ENCODE assay signal across 21 cellular contexts in genomic region chr5:76378355-76378754, GRCh38. TPM values are rescaled to one million over a fixed set of nuclear protein-coding genes. Genes with fewer than 3 reads are reported as not detected.
DNase-seq lines count a peak whose midpoint lies in the region; ATAC-seq and TF ChIP-seq lines count a peak whose summit lies in the region.
"Had no signal": no experiment of that assay in that cellular context is flagged by ENCODE, and none has a peak within 500 bp of the region (broad histone marks: within the 10 kb centered on the region; RNA-seq: fewer than 3 reads in every experiment).

No MANE protein-coding gene starts in this region.

- H3K18ac ChIP-seq in mesenchymal stem cell (ENCODE audit: low read depth in 1 of 2, low read length in 2 of 2), result no peak overlapping the region

- no peak for TF ChIP-seq CTCF in C4-2B (conservative IDR thresholded peaks at IDR 0.05)
- no peak for TF ChIP-seq CTCF in VCaP (conservative IDR thresholded peaks at IDR 0.05)

- CTCF ChIA-PET in activated CD4-positive, alpha-beta T cell treated with anti-CD3 and anti-CD28 coated beads, Interleukin-2, amount 10 ng/mL, durations not matched to agents 7 days and 5 days (lab: Charles Lee), result interaction anchor here (1.3 to 1.5 kb wide), 3 partner anchors 9 to 24 kb away, joined by 3 to 5 read pairs (median 3); partner anchors contain the start of gene IQGAP2

- no peaks in the 10 kb centered on the region for H3K9me3 Mint-ChIP-seq in activated CD4-positive, alpha-beta T cell treated with anti-CD3 and anti-CD28 coated beads, Interleukin-2, amount 10 ng/mL, durations not matched to agents 7 days and 5 days

- H3K4me3 ChIP-seq in mesenchymal stem cell (ENCODE audit: insufficient read depth in 1 of 2, low read depth in 1 of 2, low read length in 2 of 2), result no peak overlapping the region
- H3K4me3 ChIP-seq: GM12878 had no signal

- peak overlapping the region; percentile 13 for H2BK15ac ChIP-seq in mesenchymal stem cell (ENCODE audit: low read depth, poor library complexity, severe bottlenecking)

- no peak overlapping the region for H2BK5ac ChIP-seq in mesenchymal stem cell (ENCODE audit: low read depth, low read length, poor library complexity, severe bottlenecking)

- no peaks in the 10 kb centered on the region for H3K36me3 Mint-ChIP-seq in activated CD4-positive, alpha-beta T cell treated with anti-CD3 and anti-CD28 coated beads, Interleukin-2, amount 10 ng/mL, durations not matched to agents 7 days and 5 days (ENCODE audit: low read depth)

- no peak overlapping the region for H4K8ac ChIP-seq in mesenchymal stem cell (ENCODE audit: low read length)

- DNase-seq in activated CD4-positive, alpha-beta T cell treated with anti-CD3 and anti-CD28 coated beads, Interleukin-2, amount 10 ng/mL, durations not matched to agents 7 days and 5 days, result no peak
- DNase-seq in activated CD4-positive, alpha-beta T cell treated with anti-CD3 and anti-CD28 coated beads for 48 hours, result no peak
- no peak for DNase-seq in mesenchymal stem cell
- no peak for DNase-seq in hippocampal formation (lab: John Stamatoyannopoulos, UW)
- no peak for DNase-seq in NCI-H524 (lab: John Stamatoyannopoulos, UW)
- DNase-seq: AML-193, C1 segment of cervical spinal cord, DMS79 treated with DMSO at 0.1 percent for 48 hours, Karpas-422, MV-4-11, NCI-H1105 treated with DMSO at 0.1 percent for 48 hours, NCI-H2029 treated with DMSO at 0.1 percent for 48 hours, NCI-H2171, NCI-H345, NCI-H524 treated with DMSO at 0.1 percent for 48 hours, NCI-H82 had no signal

- no peak overlapping the region for H2AFZ ChIP-seq in mesenchymal stem cell (ENCODE audit: low read depth, low read length)

- no peak overlapping the region for H3K23ac ChIP-seq in mesenchymal stem cell (ENCODE audit: low read length in 2 of 2)

- H3K4me1 Mint-ChIP-seq in activated CD4-positive, alpha-beta T cell treated with anti-CD3 and anti-CD28 coated beads, Interleukin-2, amount 10 ng/mL, durations not matched to agents 7 days and 5 days, result peaks cover 33% of the 10 kb centered on the region

- H3K27me3 ChIP-seq in mesenchymal stem cell (ENCODE audit: control insufficient read depth in 1 of 2, insufficient read depth in 1 of 2, low read length in 2 of 2), result peaks cover 0 to 5% of the 10 kb centered on the region in 2 experiments

- no peak overlapping the region for H4K91ac ChIP-seq in mesenchymal stem cell (ENCODE audit: low read length)

- no peak overlapping the region for H3K9ac ChIP-seq in mesenchymal stem cell (ENCODE audit: low read length)

- no peaks in the 10 kb centered on the region for H3K27me3 Mint-ChIP-seq in activated CD4-positive, alpha-beta T cell treated with anti-CD3 and anti-CD28 coated beads, Interleukin-2, amount 10 ng/mL, durations not matched to agents 7 days and 5 days

- no peak overlapping the region for H3K14ac ChIP-seq in mesenchymal stem cell (ENCODE audit: low read length in 2 of 2)

- no peaks in the 10 kb centered on the region for H3K79me1 ChIP-seq in mesenchymal stem cell (replicated peaks; ENCODE audit: low read length, poor library complexity, severe bottlenecking)

- ATAC-seq in GM19328 (IDR thresholded peaks at IDR 0.05; ENCODE audit: unreplicated experiment), result no peak
- ATAC-seq: GM12878, Right ventricle myocardium inferior had no signal

- no peak overlapping the region for H2AK5ac ChIP-seq in mesenchymal stem cell (ENCODE audit: low read length, severe bottlenecking)

- H3K27ac ChIP-seq in C4-2B, result peak overlapping the region; percentile 73
- H3K27ac ChIP-seq in VCaP, result peak overlapping the region; percentile 88
- H3K27ac ChIP-seq in mesenchymal stem cell (ENCODE audit: low read length, poor library complexity, severe bottlenecking), result no peak overlapping the region

- no peak overlapping the region for H2BK120ac ChIP-seq in mesenchymal stem cell (ENCODE audit: low read depth, low read length)

- H3K4me2 ChIP-seq in mesenchymal stem cell (ENCODE audit: low read length, poor library complexity, severe bottlenecking), result no peak overlapping the region

- no peaks in the 10 kb centered on the region for H3K9me3 ChIP-seq in mesenchymal stem cell (ENCODE audit: control insufficient read depth, low read length)

- POLR2A ChIA-PET in activated CD4-positive, alpha-beta T cell treated with anti-CD3 and anti-CD28 coated beads, Interleukin-2, amount 10 ng/mL, durations not matched to agents 7 days and 5 days (lab: Charles Lee), result no interaction called here

- H2BK12ac ChIP-seq in mesenchymal stem cell (ENCODE audit: low read length in 2 of 2), result no peak overlapping the region

- H3K36me3 ChIP-seq in mesenchymal stem cell (ENCODE audit: control insufficient read depth in 1 of 2, insufficient read depth in 2 of 2, low read depth in 1 of 2, low read length in 2 of 2), result no peaks in the 10 kb centered on the region

- H3K4me1 ChIP-seq in mesenchymal stem cell (ENCODE audit: control insufficient read depth, insufficient read depth, low read depth, low read length), result no peaks in the 10 kb centered on the region

- 94% methylated on average over 6 of the region's 6 CpGs for WGBS in mesenchymal stem cell

- H3K4ac ChIP-seq in mesenchymal stem cell (ENCODE audit: low read depth in 1 of 2, low read length in 2 of 2), result no peak overlapping the region

- H3K4me3 Mint-ChIP-seq in activated CD4-positive, alpha-beta T cell treated with anti-CD3 and anti-CD28 coated beads, Interleukin-2, amount 10 ng/mL, durations not matched to agents 7 days and 5 days, result no peak overlapping the region

- peak overlapping the region; percentile 42 for H3K27ac Mint-ChIP-seq in activated CD4-positive, alpha-beta T cell treated with anti-CD3 and anti-CD28 coated beads, Interleukin-2, amount 10 ng/mL, durations not matched to agents 7 days and 5 days

RNA-seq across cellular contexts. Expression of gene IQGAP2, which starts 24.7 kb away (rescaled TPM):
- 100 to 1,000 TPM in 1 of 2 experiments, 10 to 100 TPM in 1; 90.5 to 117 TPM for total RNA-seq in activated CD4-positive, alpha-beta T cell treated with anti-CD3 and anti-CD28 coated beads, Interleukin-2, amount 10 ng/mL, durations not matched to agents 7 days and 5 days
- 2.2 TPM for polyA plus RNA-seq in mesenchymal stem cell (2013, experiment 1 of 2)
- 2.3 TPM for polyA plus RNA-seq in mesenchymal stem cell (2013, experiment 2 of 2)
